In the genomic region with DNA sequence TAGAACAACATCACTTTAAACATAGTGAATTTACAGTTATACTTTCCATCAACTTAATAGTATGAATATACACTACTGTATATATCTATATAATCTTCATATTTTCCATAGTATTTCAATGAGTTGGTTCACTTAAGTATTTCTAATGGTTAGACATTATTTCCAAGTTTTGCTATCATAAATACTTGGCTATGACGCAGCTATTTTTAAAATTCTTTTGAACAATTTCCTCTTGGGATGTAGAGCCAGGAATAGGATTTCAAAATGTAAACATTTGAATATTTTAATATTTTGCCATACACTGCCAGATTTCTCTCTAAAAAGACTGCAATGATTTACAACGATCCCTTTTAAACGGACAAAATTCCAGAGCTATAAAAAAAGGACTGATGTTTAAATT, we compare ENCODE assay signal across 23 cellular contexts.
DNase-seq lines count a peak whose midpoint lies in the region; ATAC-seq and TF ChIP-seq lines count a peak whose summit lies in the region.
"Had no signal": no experiment of that assay in that cellular context is flagged by ENCODE, and none has a peak within 500 bp of the region (broad histone marks: within the 10 kb centered on the region; RNA-seq: fewer than 3 reads in every experiment).

No MANE protein-coding gene starts in this region.

- DNase-seq in HCEC 1CT (peak; percentile 8), SK-N-MC (ENCODE audit: low read depth, low spot score) (peak; percentile 42), fibroblast of gingiva (ENCODE audit: low read depth) (peak; percentile 2), iris pigment epithelial cell (ENCODE audit: low read depth) (peak; percentile 18), aorta (no peak), suprapubic skin (ENCODE audit: low spot score in 2 of 2) (no peak)
- DNase-seq: AML-193; Caco-2; CD4-positive, alpha-beta T cell; CD8-positive, alpha-beta T cell; DMS 273 treated with DMSO at 0.1 percent for 48 hours; DMS153; DMS53; DMS79; DND-41; EL; GDM1 had no signal

- H3K4me3 ChIP-seq in SK-N-MC = peak overlapping the region; percentile 23; the same call in 1 of the 2 replicates
- H3K4me3 ChIP-seq in aorta (ENCODE audit: low read length in 2 of 2) = no peak overlapping the region
- no peak overlapping the region for H3K4me3 ChIP-seq in suprapubic skin
- H3K4me3 ChIP-seq: A549; BLaER1 treated with 17β-estradiol and CSF1 and Interleukin-3, amounts not matched to agents 10 nM and 100 nM; GM12878 had no signal

- no peak for ATAC-seq in aorta (ENCODE audit: low FRiP score)
- no peak for ATAC-seq in GM18517 (IDR thresholded peaks at IDR 0.05; ENCODE audit: unreplicated experiment)
- ATAC-seq: A549; CD8-positive, alpha-beta T cell; GM12878 had no signal

- no peak overlapping the region for H3K9ac ChIP-seq in SK-N-MC (ENCODE audit: insufficient read length)
- H3K9ac ChIP-seq: BLaER1 treated with 17β-estradiol and CSF1 and Interleukin-3, amounts not matched to agents 10 nM and 100 nM had no signal

- intact Hi-C loops in aorta (cut with DNase I) = no loop called here

- TF ChIP-seq EP300 in suprapubic skin (IDR thresholded peaks at IDR 0.05) = no peak

- H3K36me3 ChIP-seq in SK-N-MC (ENCODE audit: insufficient read depth, low read length) (peaks cover 4% of the 10 kb centered on the region; the same call in 1 of the 2 replicates), aorta (ENCODE audit: control insufficient read depth in 1 of 2, insufficient read depth in 2 of 2, low read length in 1 of 2) (no peaks in the 10 kb centered on the region), suprapubic skin (no peaks in the 10 kb centered on the region)
- H3K36me3 ChIP-seq: BLaER1 treated with 17β-estradiol and CSF1 and Interleukin-3, amounts not matched to agents 10 nM and 100 nM had no signal

- H3K4me1 ChIP-seq in aorta (ENCODE audit: control insufficient read depth in 1 of 2, insufficient read depth in 2 of 2, low read length in 2 of 2) = no peaks in the 10 kb centered on the region
- no peaks in the 10 kb centered on the region for H3K4me1 ChIP-seq in suprapubic skin
- H3K4me1 ChIP-seq: A549; BLaER1 treated with 17β-estradiol and CSF1 and Interleukin-3, amounts not matched to agents 10 nM and 100 nM; Caco-2 had no signal

- no peaks in the 10 kb centered on the region for H3K9me3 ChIP-seq in SK-N-MC (ENCODE audit: low read depth, low read length)
- no peaks in the 10 kb centered on the region for H3K9me3 ChIP-seq in aorta (ENCODE audit: control insufficient read depth, low read length)
- no peaks in the 10 kb centered on the region for H3K9me3 ChIP-seq in suprapubic skin
- H3K9me3 ChIP-seq: A549; BLaER1 treated with 17β-estradiol and CSF1 and Interleukin-3, amounts not matched to agents 10 nM and 100 nM; Caco-2 had no signal

- TF ChIP-seq POLR2A in suprapubic skin (IDR thresholded peaks at IDR 0.05) = no peak

- no peaks in the 10 kb centered on the region for H3K27me3 ChIP-seq in aorta (ENCODE audit: control insufficient read depth in 1 of 2, insufficient read depth in 2 of 2, low read length in 1 of 2)
- no peaks in the 10 kb centered on the region for H3K27me3 ChIP-seq in suprapubic skin
- H3K27me3 ChIP-seq: BLaER1 treated with 17β-estradiol and CSF1 and Interleukin-3, amounts not matched to agents 10 nM and 100 nM had no signal

- H3K27ac ChIP-seq in SK-N-MC (peak overlapping the region; percentile 85), aorta (ENCODE audit: low read depth in 1 of 2, low read length in 2 of 2) (no peak overlapping the region), suprapubic skin (no peak overlapping the region)
- H3K27ac ChIP-seq: 22Rv1; A549; BLaER1 treated with 17β-estradiol and CSF1 and Interleukin-3, amounts not matched to agents 10 nM and 100 nM; C4-2B had no signal

- 6 to 13% methylated on average over 3 of the region's 3 CpGs for WGBS in aorta, 2 donors
- WGBS in suprapubic skin = 53% methylated on average over 3 of the region's 3 CpGs

- TF ChIP-seq CTCF in suprapubic skin (IDR thresholded peaks at IDR 0.05) = no peak

Comparison
In these comparisons a context has a peak if more than half of its experiments do, and no peak if none do; other contexts are left out.
1. DNase-seq: peak in HCEC 1CT (single experiment), SK-N-MC (single experiment), fibroblast of gingiva (single experiment) and iris pigment epithelial cell (single experiment); none in aorta (0 of 2) and suprapubic skin (0 of 2).